In genomic region chr3:126033765-126034164, GRCh38 we compare ENCODE assay signal across 1 cellular context.
TF ChIP-seq lines count a peak whose summit lies in the region.

No MANE protein-coding gene starts in this region.

TF ChIP-seq in GM23338, 12 proteins besides CTCF, POLR2A, EP300 and RAD21 (continued from another document):
- TF ChIP-seq, protein P1, sequence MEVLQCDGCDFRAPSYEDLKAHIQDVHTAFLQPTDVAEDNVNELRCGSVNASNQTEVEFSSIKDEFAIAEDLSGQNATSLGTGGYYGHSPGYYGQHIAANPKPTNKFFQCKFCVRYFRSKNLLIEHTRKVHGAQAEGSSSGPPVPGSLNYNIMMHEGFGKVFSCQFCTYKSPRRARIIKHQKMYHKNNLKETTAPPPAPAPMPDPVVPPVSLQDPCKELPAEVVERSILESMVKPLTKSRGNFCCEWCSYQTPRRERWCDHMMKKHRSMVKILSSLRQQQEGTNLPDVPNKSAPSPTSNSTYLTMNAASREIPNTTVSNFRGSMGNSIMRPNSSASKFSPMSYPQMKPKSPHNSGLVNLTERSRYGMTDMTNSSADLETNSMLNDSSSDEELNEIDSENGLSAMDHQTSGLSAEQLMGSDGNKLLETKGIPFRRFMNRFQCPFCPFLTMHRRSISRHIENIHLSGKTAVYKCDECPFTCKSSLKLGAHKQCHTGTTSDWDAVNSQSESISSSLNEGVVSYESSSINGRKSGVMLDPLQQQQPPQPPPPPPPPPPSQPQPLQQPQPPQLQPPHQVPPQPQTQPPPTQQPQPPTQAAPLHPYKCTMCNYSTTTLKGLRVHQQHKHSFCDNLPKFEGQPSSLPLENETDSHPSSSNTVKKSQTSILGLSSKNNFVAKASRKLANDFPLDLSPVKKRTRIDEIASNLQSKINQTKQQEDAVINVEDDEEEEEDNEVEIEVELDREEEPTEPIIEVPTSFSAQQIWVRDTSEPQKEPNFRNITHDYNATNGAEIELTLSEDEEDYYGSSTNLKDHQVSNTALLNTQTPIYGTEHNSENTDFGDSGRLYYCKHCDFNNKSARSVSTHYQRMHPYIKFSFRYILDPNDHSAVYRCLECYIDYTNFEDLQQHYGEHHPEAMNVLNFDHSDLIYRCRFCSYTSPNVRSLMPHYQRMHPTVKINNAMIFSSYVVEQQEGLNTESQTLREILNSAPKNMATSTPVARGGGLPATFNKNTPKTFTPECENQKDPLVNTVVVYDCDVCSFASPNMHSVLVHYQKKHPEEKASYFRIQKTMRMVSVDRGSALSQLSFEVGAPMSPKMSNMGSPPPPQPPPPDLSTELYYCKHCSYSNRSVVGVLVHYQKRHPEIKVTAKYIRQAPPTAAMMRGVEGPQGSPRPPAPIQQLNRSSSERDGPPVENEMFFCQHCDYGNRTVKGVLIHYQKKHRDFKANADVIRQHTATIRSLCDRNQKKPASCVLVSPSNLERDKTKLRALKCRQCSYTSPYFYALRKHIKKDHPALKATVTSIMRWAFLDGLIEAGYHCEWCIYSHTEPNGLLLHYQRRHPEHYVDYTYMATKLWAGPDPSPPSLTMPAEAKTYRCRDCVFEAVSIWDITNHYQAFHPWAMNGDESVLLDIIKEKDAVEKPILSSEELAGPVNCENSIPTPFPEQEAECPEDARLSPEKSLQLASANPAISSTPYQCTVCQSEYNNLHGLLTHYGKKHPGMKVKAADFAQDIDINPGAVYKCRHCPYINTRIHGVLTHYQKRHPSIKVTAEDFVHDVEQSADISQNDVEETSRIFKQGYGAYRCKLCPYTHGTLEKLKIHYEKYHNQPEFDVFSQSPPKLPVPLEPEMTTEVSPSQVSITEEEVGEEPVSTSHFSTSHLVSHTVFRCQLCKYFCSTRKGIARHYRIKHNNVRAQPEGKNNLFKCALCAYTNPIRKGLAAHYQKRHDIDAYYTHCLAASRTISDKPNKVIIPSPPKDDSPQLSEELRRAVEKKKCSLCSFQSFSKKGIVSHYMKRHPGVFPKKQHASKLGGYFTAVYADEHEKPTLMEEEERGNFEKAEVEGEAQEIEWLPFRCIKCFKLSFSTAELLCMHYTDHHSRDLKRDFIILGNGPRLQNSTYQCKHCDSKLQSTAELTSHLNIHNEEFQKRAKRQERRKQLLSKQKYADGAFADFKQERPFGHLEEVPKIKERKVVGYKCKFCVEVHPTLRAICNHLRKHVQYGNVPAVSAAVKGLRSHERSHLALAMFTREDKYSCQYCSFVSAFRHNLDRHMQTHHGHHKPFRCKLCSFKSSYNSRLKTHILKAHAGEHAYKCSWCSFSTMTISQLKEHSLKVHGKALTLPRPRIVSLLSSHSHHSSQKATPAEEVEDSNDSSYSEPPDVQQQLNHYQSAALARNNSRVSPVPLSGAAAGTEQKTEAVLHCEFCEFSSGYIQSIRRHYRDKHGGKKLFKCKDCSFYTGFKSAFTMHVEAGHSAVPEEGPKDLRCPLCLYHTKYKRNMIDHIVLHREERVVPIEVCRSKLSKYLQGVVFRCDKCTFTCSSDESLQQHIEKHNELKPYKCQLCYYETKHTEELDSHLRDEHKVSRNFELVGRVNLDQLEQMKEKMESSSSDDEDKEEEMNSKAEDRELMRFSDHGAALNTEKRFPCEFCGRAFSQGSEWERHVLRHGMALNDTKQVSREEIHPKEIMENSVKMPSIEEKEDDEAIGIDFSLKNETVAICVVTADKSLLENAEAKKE (CRISPR knock-in tag; IDR thresholded peaks at IDR 0.05): no peak
TF ChIP-seq in GM23338: peak in this region for 0.
